8 cellular contexts compared by ENCODE assay signal in the genomic region with DNA sequence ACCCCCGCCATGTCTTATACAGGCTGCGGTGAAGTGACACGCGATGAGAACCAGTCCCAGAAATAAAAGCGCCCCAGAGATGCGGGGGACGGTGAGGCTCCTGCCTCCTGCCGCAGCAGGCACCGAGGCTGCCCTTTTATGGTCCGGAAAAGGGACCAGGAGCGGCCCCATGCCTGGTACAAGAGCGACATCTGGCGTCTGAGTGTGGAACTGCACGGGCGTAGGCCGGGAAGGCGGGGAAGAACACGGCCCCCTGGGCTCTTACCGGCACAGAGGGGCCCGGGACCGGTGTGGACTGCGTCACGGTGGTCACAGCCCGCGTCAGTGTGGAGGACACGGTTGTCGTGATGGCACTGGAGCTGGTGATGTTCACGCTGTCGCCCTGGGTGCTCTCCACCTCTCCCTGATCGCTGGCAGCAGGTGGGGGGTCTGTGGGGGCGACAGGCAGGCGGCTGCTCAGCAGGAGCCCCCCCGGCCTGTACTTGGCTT. TPM values are rescaled to one million over a fixed set of nuclear protein-coding genes. Genes with fewer than 3 reads are reported as not detected.
DNase-seq lines count a peak whose midpoint lies in the region; ATAC-seq and TF ChIP-seq lines count a peak whose summit lies in the region.

No MANE protein-coding gene starts in this region.

- no peaks in the 10 kb centered on the region for H3K27me3 ChIP-seq in DOHH2 (ENCODE audit: control insufficient read depth, low read length)
- H3K27me3 ChIP-seq in PC-9 (ENCODE audit: insufficient read depth, low read depth) = no peaks in the 10 kb centered on the region
- no peaks in the 10 kb centered on the region for H3K27me3 ChIP-seq in thymus (ENCODE audit: control insufficient read depth, insufficient read depth)

- H3K4me1 ChIP-seq in DOHH2 (ENCODE audit: control insufficient read depth, low read length) (no peaks in the 10 kb centered on the region), PC-9 (replicated peaks; ENCODE audit: insufficient read depth) (no peaks in the 10 kb centered on the region), thymus (ENCODE audit: control insufficient read depth, insufficient read depth, low read length) (no peaks in the 10 kb centered on the region)

- no peaks in the 10 kb centered on the region for H3K9me3 Mint-ChIP-seq in HFFc6
- H3K9me3 Mint-ChIP-seq in activated T-helper 2 cell treated with anti-CD3 and anti-CD28 coated beads, Interferon-gamma antibody, Interleukin-2, Interleukin-4, amounts not matched to agents 10 μg/mL and 5 μg/mL and 100 μg/mL, durations not matched to agents 14 hours and 24 hours and 36 hours = no peaks in the 10 kb centered on the region

- peaks cover 8% of the 10 kb centered on the region for H3K27me3 Mint-ChIP-seq in HFFc6 (ENCODE audit: insufficient read depth)
- H3K27me3 Mint-ChIP-seq in activated T-helper 2 cell treated with anti-CD3 and anti-CD28 coated beads, Interferon-gamma antibody, Interleukin-2, Interleukin-4, amounts not matched to agents 10 μg/mL and 5 μg/mL and 100 μg/mL, durations not matched to agents 14 hours and 24 hours and 36 hours (ENCODE audit: low read depth) = no peaks in the 10 kb centered on the region

- TF ChIP-seq CTCF in DOHH2 (IDR thresholded peaks at IDR 0.05; ENCODE audit: low read depth, low read length, poor library complexity, severe bottlenecking) (peak; percentile 76), HFFc6 (IDR thresholded peaks at IDR 0.05) (peak; percentile 92), PC-9 (conservative IDR thresholded peaks at IDR 0.05) (peak; percentile 95), foreskin fibroblast (IDR thresholded peaks at IDR 0.05; ENCODE audit: low read depth, low read length) (peak; percentile 78), omental fat pad (IDR thresholded peaks at IDR 0.05) (peak in 2 of 3 donors; percentile 65 to 88)

- H3F3A ChIP-seq in DOHH2 (ENCODE audit: control insufficient read depth, insufficient read depth) (no peaks in the 10 kb centered on the region; the same call in 1 of the 2 replicates), PC-9 (ENCODE audit: insufficient read depth, low read depth) (no peaks in the 10 kb centered on the region)

- no peaks in the 10 kb centered on the region for H3K4me1 Mint-ChIP-seq in HFFc6 (ENCODE audit: low read depth)
- peaks cover 7% of the 10 kb centered on the region for H3K4me1 Mint-ChIP-seq in activated T-helper 2 cell treated with anti-CD3 and anti-CD28 coated beads, Interferon-gamma antibody, Interleukin-2, Interleukin-4, amounts not matched to agents 10 μg/mL and 5 μg/mL and 100 μg/mL, durations not matched to agents 14 hours and 24 hours and 36 hours (ENCODE audit: low read depth)

- H3K27ac Mint-ChIP-seq in HFFc6 = peak overlapping the region; percentile 40; the same call in 1 of the 2 replicates
- peak overlapping the region; percentile 38 for H3K27ac Mint-ChIP-seq in activated T-helper 2 cell treated with anti-CD3 and anti-CD28 coated beads, Interferon-gamma antibody, Interleukin-2, Interleukin-4, amounts not matched to agents 10 μg/mL and 5 μg/mL and 100 μg/mL, durations not matched to agents 14 hours and 24 hours and 36 hours

- intact Hi-C loops in PC-9 (cut with micrococcal nuclease; ENCODE audit: unreplicated experiment) = loop anchor here (5.0 kb wide), 1 partner anchor 246 kb away; no protein-coding TSS in a partner anchor
- intact Hi-C loops in activated T-helper 2 cell treated with anti-CD3 and anti-CD28 coated beads, Interferon-gamma antibody, Interleukin-2, Interleukin-4, amounts not matched to agents 10 μg/mL and 5 μg/mL and 100 μg/mL, durations not matched to agents 14 hours and 24 hours and 36 hours (cut with micrococcal nuclease) = no loop called here

- WGBS in thymus = 42% methylated on average over 33 of the region's 33 CpGs

- no peaks in the 10 kb centered on the region for H3K9me3 ChIP-seq in DOHH2 (ENCODE audit: control insufficient read depth, insufficient read depth, low read length)
- no peaks in the 10 kb centered on the region for H3K9me3 ChIP-seq in PC-9 (ENCODE audit: insufficient read depth, low read depth)
- no peaks in the 10 kb centered on the region for H3K9me3 ChIP-seq in thymus (ENCODE audit: control insufficient read depth)

- no peaks in the 10 kb centered on the region; the same call in 1 of the 2 replicates for H3K36me3 Mint-ChIP-seq in HFFc6 (ENCODE audit: low read depth)
- peaks cover 49% of the 10 kb centered on the region for H3K36me3 Mint-ChIP-seq in activated T-helper 2 cell treated with anti-CD3 and anti-CD28 coated beads, Interferon-gamma antibody, Interleukin-2, Interleukin-4, amounts not matched to agents 10 μg/mL and 5 μg/mL and 100 μg/mL, durations not matched to agents 14 hours and 24 hours and 36 hours (ENCODE audit: low read depth)

- no peak overlapping the region for H3K27ac ChIP-seq in DOHH2 (ENCODE audit: low read depth, low read length)
- H3K27ac ChIP-seq in PC-9 = no peak overlapping the region
- peak overlapping the region; percentile 33 for H3K27ac ChIP-seq in thymus (ENCODE audit: low read depth)

- H3K4me3 ChIP-seq in DOHH2 (ENCODE audit: low read length) = no peak overlapping the region
- no peak overlapping the region for H3K4me3 ChIP-seq in PC-9
- no peak overlapping the region for H3K4me3 ChIP-seq in foreskin fibroblast (ENCODE audit: low read depth in 1 of 2, low read length in 2 of 2)
- no peak overlapping the region for H3K4me3 ChIP-seq in thymus (ENCODE audit: low read length)

- no peak overlapping the region for H2AFZ ChIP-seq in PC-9

- H3K36me3 ChIP-seq in DOHH2 (ENCODE audit: control insufficient read depth, low read length) = peaks cover 86% of the 10 kb centered on the region
- H3K36me3 ChIP-seq in PC-9 (ENCODE audit: low read depth) = no peaks in the 10 kb centered on the region
- H3K36me3 ChIP-seq in thymus (ENCODE audit: control insufficient read depth, insufficient read depth) = peaks cover 85% of the 10 kb centered on the region

- H4K20me1 ChIP-seq in DOHH2 (ENCODE audit: control insufficient read depth, insufficient read depth, low read depth, low read length) = no peaks in the 10 kb centered on the region
- peaks cover 9% of the 10 kb centered on the region; the same call in 1 of the 2 replicates for H4K20me1 ChIP-seq in PC-9 (ENCODE audit: insufficient read depth)

- no peak overlapping the region for H3K4me2 ChIP-seq in DOHH2 (ENCODE audit: low read length)
- H3K4me2 ChIP-seq in PC-9 = no peak overlapping the region

- peak; percentile 52 for ATAC-seq in omental fat pad (ENCODE audit: low FRiP score)

- H3K79me2 ChIP-seq in DOHH2 (ENCODE audit: control insufficient read depth, low read length) (no peaks in the 10 kb centered on the region), PC-9 (ENCODE audit: low read depth) (no peaks in the 10 kb centered on the region)

- POLR2A ChIA-PET in PC-9 (lab: Charles Lee; ENCODE audit: unreplicated experiment) = no interaction called here

- CTCF ChIA-PET in PC-9 (lab: Charles Lee) = no interaction called here

- H3K4me3 Mint-ChIP-seq in HFFc6 = no peak overlapping the region
- no peak overlapping the region for H3K4me3 Mint-ChIP-seq in activated T-helper 2 cell treated with anti-CD3 and anti-CD28 coated beads, Interferon-gamma antibody, Interleukin-2, Interleukin-4, amounts not matched to agents 10 μg/mL and 5 μg/mL and 100 μg/mL, durations not matched to agents 14 hours and 24 hours and 36 hours (ENCODE audit: low read depth)

- no peaks in the 10 kb centered on the region for H3K9me2 ChIP-seq in DOHH2 (replicated peaks; ENCODE audit: control insufficient read depth, low read length)
- no peaks in the 10 kb centered on the region for H3K9me2 ChIP-seq in PC-9 (ENCODE audit: insufficient read depth)

- DNase-seq in HFFc6 (peak; percentile 17), PC-9 (peak in 1 of 2 experiments; percentile 70), foreskin fibroblast (peak; percentile 37 to 74), omental fat pad (ENCODE audit: low spot score) (peak; percentile 75), amniotic stem cell (lab: John Stamatoyannopoulos, UW) (no peak)
- DNase-seq in activated T-helper 2 cell treated with anti-CD3 and anti-CD28 coated beads, Interferon-gamma antibody, Interleukin-2, Interleukin-4, amounts not matched to agents 10 μg/mL and 5 μg/mL and 100 μg/mL, durations not matched to agents 14 hours and 24 hours and 36 hours (ENCODE audit: low spot score) = peak; percentile 68

- BruUV-seq in PC-9 (replicated peaks; lab: Mats Ljungman, UMichigan) = no TSS peak

RNA-seq across cellular contexts. Expression of gene RENBP, which starts 8.9 kb away (rescaled TPM):
- under 1 TPM in 4 of 6 experiments, not detected in 2; 0.23 to 0.75 (median 0.40) TPM for total RNA-seq in HFFc6 (2021; fragmentation: NEBNext Ultra II Directional; extraction: Animal tissue kit (Norgen Biotek cat#: 25700))
- total RNA-seq in PC-9 (2021) = 6.8 and 6.9 TPM in 2 replicates
- 11.4 and 12.4 TPM in 2 replicates for total RNA-seq in activated T-helper 2 cell treated with anti-CD3 and anti-CD28 coated beads, Interferon-gamma antibody, Interleukin-2, Interleukin-4, amounts not matched to agents 10 μg/mL and 5 μg/mL and 100 μg/mL, durations not matched to agents 14 hours and 24 hours and 36 hours
- total RNA-seq in omental fat pad = 10 to 100 TPM in 3 of 4 donors, 1 to 10 TPM in 1; 7.8 to 33.0 (median 26.5) TPM
- 18.3 TPM for polyA plus RNA-seq in thymus

RNA-seq across cellular contexts. Expression of gene HCFC1, which starts 18.2 kb away (rescaled TPM):
- 10 to 100 TPM; 52.1 to 62.1 (median 59.0) TPM for total RNA-seq in HFFc6 (2021; fragmentation: NEBNext Ultra II Directional; extraction: Animal tissue kit (Norgen Biotek cat#: 25700))
- 67.1 and 79.9 TPM in 2 replicates for total RNA-seq in PC-9 (2021)
- total RNA-seq in activated T-helper 2 cell treated with anti-CD3 and anti-CD28 coated beads, Interferon-gamma antibody, Interleukin-2, Interleukin-4, amounts not matched to agents 10 μg/mL and 5 μg/mL and 100 μg/mL, durations not matched to agents 14 hours and 24 hours and 36 hours = 107 and 108 TPM in 2 replicates
- total RNA-seq in omental fat pad = 10 to 100 TPM; 21.5 to 41.5 (median 30.8) TPM
- 21.9 TPM for polyA plus RNA-seq in thymus

RNA-seq across cellular contexts. Expression of gene NAA10, which starts 18.5 kb away (rescaled TPM):
- 100 to 1,000 TPM; 130 to 160 (median 146) TPM for total RNA-seq in HFFc6 (2021; fragmentation: NEBNext Ultra II Directional; extraction: Animal tissue kit (Norgen Biotek cat#: 25700))
- 181 and 189 TPM in 2 replicates for total RNA-seq in PC-9 (2021)
- total RNA-seq in activated T-helper 2 cell treated with anti-CD3 and anti-CD28 coated beads, Interferon-gamma antibody, Interleukin-2, Interleukin-4, amounts not matched to agents 10 μg/mL and 5 μg/mL and 100 μg/mL, durations not matched to agents 14 hours and 24 hours and 36 hours = 127 and 128 TPM in 2 replicates
- total RNA-seq in omental fat pad = 100 to 1,000 TPM in 1 of 4 donors, 10 to 100 TPM in 3; 85.7 to 101 (median 90.7) TPM
- 94.7 TPM for polyA plus RNA-seq in thymus

RNA-seq across cellular contexts. Expression of gene TMEM187, which starts 19.2 kb away (rescaled TPM):
- total RNA-seq in HFFc6 (2021; fragmentation: NEBNext Ultra II Directional; extraction: Animal tissue kit (Norgen Biotek cat#: 25700)) = 1 to 10 TPM; 3.1 to 8.0 (median 5.7) TPM
- total RNA-seq in PC-9 (2021) (20.1 and 30.8 TPM in 2 replicates), omental fat pad (1 to 10 TPM; 1.9 to 9.0 (median 4.5) TPM)
- total RNA-seq in activated T-helper 2 cell treated with anti-CD3 and anti-CD28 coated beads, Interferon-gamma antibody, Interleukin-2, Interleukin-4, amounts not matched to agents 10 μg/mL and 5 μg/mL and 100 μg/mL, durations not matched to agents 14 hours and 24 hours and 36 hours = 2.1 and 2.7 TPM in 2 replicates
- polyA plus RNA-seq in thymus = 6.9 TPM

RNA-seq across cellular contexts. Expression of gene ARHGAP4, which starts 27.3 kb away (rescaled TPM):
- total RNA-seq in HFFc6 (2021; fragmentation: NEBNext Ultra II Directional; extraction: Animal tissue kit (Norgen Biotek cat#: 25700)) = under 1 TPM; 0.18 to 0.63 (median 0.48) TPM
- total RNA-seq in PC-9 (2021) (47.0 and 86.0 TPM in 2 replicates), omental fat pad (10 to 100 TPM; 16.6 to 72.2 (median 36.4) TPM)
- 128 and 135 TPM in 2 replicates for total RNA-seq in activated T-helper 2 cell treated with anti-CD3 and anti-CD28 coated beads, Interferon-gamma antibody, Interleukin-2, Interleukin-4, amounts not matched to agents 10 μg/mL and 5 μg/mL and 100 μg/mL, durations not matched to agents 14 hours and 24 hours and 36 hours
- 481 TPM for polyA plus RNA-seq in thymus
